Comparison of ENCODE assay signal across 14 cellular contexts in genomic region chr13:95221991-95222732, GRCh38.
DNase-seq lines count a peak whose midpoint lies in the region; ATAC-seq and TF ChIP-seq lines count a peak whose summit lies in the region.
"Had no signal": no experiment of that assay in that cellular context is flagged by ENCODE, and none has a peak within 500 bp of the region (broad histone marks: within the 10 kb centered on the region; RNA-seq: fewer than 3 reads in every experiment).

No MANE protein-coding gene starts in this region.

- no peaks in the 10 kb centered on the region for H3K9me3 ChIP-seq in Caco-2
- H3K9me3 ChIP-seq in HAP-1, result no peaks in the 10 kb centered on the region
- H3K9me3 ChIP-seq: body of pancreas had no signal

- no peaks in the 10 kb centered on the region for H3K27me3 Mint-ChIP-seq in Caco-2 (ENCODE audit: insufficient read depth, unreplicated experiment)

- DNase-seq in Caco-2 (no peak), NCI-H524 (lab: John Stamatoyannopoulos, UW) (peak; percentile 58 to 90), posterior cingulate gyrus (no peak), HAP-1 (ENCODE audit: low spot score in 2 of 2) (no peak), globus pallidus (ENCODE audit: low spot score) (no peak)
- no peak for DNase-seq in stimulated activated CD4-positive, alpha-beta T cell treated with anti-CD3 and anti-CD28 coated beads, Interleukin-15, amount 100 ng/mL, for 24 hours
- DNase-seq: activated T-cell treated with anti-CD3 and anti-CD28 coated beads, Interleukin-2, amount 50 U/mL, for 4 hours; body of pancreas; hypothalamus; mammary epithelial cell; NCI-H510A treated with DMSO at 0.1 percent for 48 hours had no signal

- no peak for TF ChIP-seq CTCF in Caco-2 (IDR thresholded peaks at IDR 0.05; ENCODE audit: insufficient read depth in 1 of 2, low read depth in 1 of 2, low read length in 1 of 2, severe bottlenecking in 1 of 2, unreplicated experiment in 1 of 2)

- H3K9me3 Mint-ChIP-seq in Caco-2 (ENCODE audit: unreplicated experiment), result no peaks in the 10 kb centered on the region
- H3K9me3 Mint-ChIP-seq: activated T-cell treated with anti-CD3 and anti-CD28 coated beads, Interleukin-2, amount 50 U/mL, for 4 hours; WTC11 had no signal

- H3K36me3 Mint-ChIP-seq in Caco-2 (ENCODE audit: insufficient read depth, unreplicated experiment), result peaks cover 49% of the 10 kb centered on the region
- H3K36me3 Mint-ChIP-seq: WTC11 had no signal

- peaks cover 9% of the 10 kb centered on the region for H3K4me1 Mint-ChIP-seq in Caco-2 (ENCODE audit: low read depth, unreplicated experiment)

- H3K36me3 ChIP-seq in Caco-2 (ENCODE audit: control insufficient read depth, insufficient read depth, low read length) (no peaks in the 10 kb centered on the region; the same call in 1 of the 2 replicates), HAP-1 (replicated peaks) (no peaks in the 10 kb centered on the region)

- CTCF ChIA-PET in Caco-2 (lab: Charles Lee), result interaction anchor here (0.9 kb wide), 1 partner anchor 159 kb away, joined by 3 read pairs; no protein-coding TSS in a partner anchor

- in situ Hi-C loops in HAP-1 (cut with MboI; ENCODE audit: low sequenced_read_pairs), result no loop called here

- peak overlapping the region; percentile 42 for H3K27ac Mint-ChIP-seq in Caco-2 (ENCODE audit: unreplicated experiment)
- H3K27ac Mint-ChIP-seq: WTC11 had no signal

- no peaks in the 10 kb centered on the region for H3K27me3 ChIP-seq in Caco-2 (replicated peaks; ENCODE audit: control insufficient read depth, insufficient read depth, low read length)
- H3K27me3 ChIP-seq in HAP-1 (ENCODE audit: low read depth), result no peaks in the 10 kb centered on the region
- H3K27me3 ChIP-seq: body of pancreas had no signal

- H3K4me1 ChIP-seq in Caco-2, result peaks cover 8% of the 10 kb centered on the region
- H3K4me1 ChIP-seq in HAP-1, result no peaks in the 10 kb centered on the region

- POLR2A ChIA-PET in Caco-2 (lab: Charles Lee), result no interaction called here

- intact Hi-C loops in Caco-2 (cut with micrococcal nuclease; ENCODE audit: unreplicated experiment), result no loop called here
- intact Hi-C loops in posterior cingulate gyrus (cut with DNase I), result no loop called here

- H3K4me3 Mint-ChIP-seq in Caco-2 (ENCODE audit: unreplicated experiment), result no peak overlapping the region
- H3K4me3 Mint-ChIP-seq: activated T-cell treated with anti-CD3 and anti-CD28 coated beads, Interleukin-2, amount 50 U/mL, for 4 hours; WTC11 had no signal

- peak; percentile 36 for ATAC-seq in GM19351 (IDR thresholded peaks at IDR 0.05; ENCODE audit: unreplicated experiment)
- ATAC-seq in HG02938 (IDR thresholded peaks at IDR 0.05; ENCODE audit: unreplicated experiment), result peak; percentile 41
- ATAC-seq: activated T-cell treated with anti-CD3 and anti-CD28 coated beads, Interleukin-2, amount 50 U/mL, for 4 hours; body of pancreas; WTC11 had no signal

- no TSS peak for BruUV-seq in Caco-2 (replicated peaks; lab: Mats Ljungman, UMichigan)

- H3K4me3 ChIP-seq in Caco-2 (ENCODE audit: low read depth, low read length) (no peak overlapping the region), HAP-1 (no peak overlapping the region)
- H3K4me3 ChIP-seq: body of pancreas had no signal

Comparison
In these comparisons a context has a peak if more than half of its experiments do, and no peak if none do; other contexts are left out.
1. DNase-seq: peak in NCI-H524 (2 of 2); none in Caco-2 (0 of 2), posterior cingulate gyrus (0 of 10), HAP-1 (0 of 2), stimulated activated CD4-positive, alpha-beta T cell treated with anti-CD3 and anti-CD28 coated beads, Interleukin-15, amount 100 ng/mL, for 24 hours (single experiment) and globus pallidus (single experiment).